12 cellular contexts compared by ENCODE assay signal in the genomic region with DNA sequence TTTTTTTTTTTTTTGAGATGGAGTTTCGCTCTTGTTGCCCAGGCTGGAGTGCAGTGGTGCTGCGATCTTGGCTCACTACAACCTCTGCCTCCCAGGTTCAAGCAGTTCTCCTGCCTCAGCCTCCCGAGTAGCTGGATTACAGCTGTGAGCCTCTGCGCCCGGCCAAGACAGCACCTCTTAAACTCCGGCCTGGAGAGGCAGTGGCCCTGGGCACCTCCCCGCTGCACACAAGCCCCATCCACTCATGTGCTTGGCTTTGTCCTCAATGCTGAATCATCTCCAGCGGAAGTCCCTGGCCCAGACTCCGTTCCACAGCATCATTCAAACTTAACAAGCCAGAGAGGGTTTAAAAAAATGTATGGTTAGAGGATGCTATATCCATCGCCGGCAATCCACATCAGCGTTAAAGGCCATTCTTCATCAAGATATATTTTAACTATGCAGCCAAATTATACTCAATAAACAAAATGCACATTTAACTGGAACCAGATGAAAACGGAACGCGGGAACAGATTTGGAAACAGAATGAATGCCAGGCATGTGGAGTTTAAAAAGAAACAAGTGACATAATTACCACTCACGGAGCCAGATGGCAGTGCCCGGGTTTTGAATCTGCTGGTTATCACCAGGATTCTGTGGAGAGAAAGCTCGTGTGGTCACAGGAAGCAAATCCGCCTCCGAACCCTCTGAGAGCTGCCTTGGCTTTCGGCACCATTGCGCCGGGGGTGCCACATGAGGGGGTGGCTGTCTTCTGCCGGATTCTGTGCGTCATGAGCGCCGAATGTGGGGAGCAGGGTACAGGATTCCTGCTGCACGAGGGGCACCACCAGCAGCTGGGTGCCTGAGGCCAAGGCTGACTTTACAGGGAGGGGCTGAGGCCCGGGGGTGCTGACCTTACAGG. TPM values are rescaled to one million over a fixed set of nuclear protein-coding genes. Genes with fewer than 3 reads are reported as not detected.
DNase-seq lines count a peak whose midpoint lies in the region; ATAC-seq, FAIRE-seq and TF ChIP-seq lines count a peak whose summit lies in the region.
"Had no signal": no experiment of that assay in that cellular context is flagged by ENCODE, and none has a peak within 500 bp of the region (broad histone marks: within the 10 kb centered on the region; RNA-seq: fewer than 3 reads in every experiment).

No MANE protein-coding gene starts in this region.

- no peak for ATAC-seq in T-helper 17 cell
- no peak for ATAC-seq in HG03025 (IDR thresholded peaks at IDR 0.05; ENCODE audit: low FRiP score, unreplicated experiment)
- ATAC-seq in left colon = no peak

- no peak overlapping the region for H3K27ac ChIP-seq in effector memory CD4-positive, alpha-beta T cell (ENCODE audit: insufficient read depth, low read length, poor library complexity, severe bottlenecking)
- H3K27ac ChIP-seq: upper lobe of left lung had no signal

- no peaks in the 10 kb centered on the region for H3K4me1 Mint-ChIP-seq in endothelial cell (ENCODE audit: unreplicated experiment)
- no peaks in the 10 kb centered on the region for H3K4me1 Mint-ChIP-seq in T-helper 17 cell

- H3K9me3 ChIP-seq in effector memory CD4-positive, alpha-beta T cell (ENCODE audit: control insufficient read depth, low read length) = no peaks in the 10 kb centered on the region
- no peaks in the 10 kb centered on the region for H3K9me3 ChIP-seq in T-helper 17 cell (ENCODE audit: control insufficient read depth, low read length, poor library complexity, severe bottlenecking)
- H3K9me3 ChIP-seq: upper lobe of left lung had no signal

- H3K27ac Mint-ChIP-seq in endothelial cell (ENCODE audit: unreplicated experiment) (peak overlapping the region; percentile 48), T-helper 17 cell (no peak overlapping the region)

- H3K9me3 Mint-ChIP-seq in endothelial cell (ENCODE audit: unreplicated experiment) = no peaks in the 10 kb centered on the region

- peaks cover 3% of the 10 kb centered on the region for H3K27me3 Mint-ChIP-seq in endothelial cell (ENCODE audit: unreplicated experiment)
- H3K27me3 Mint-ChIP-seq in T-helper 17 cell = peaks cover 9% of the 10 kb centered on the region

- TF ChIP-seq CTCF in endothelial cell (IDR thresholded peaks at IDR 0.05; ENCODE audit: unreplicated experiment) = no peak

- intact Hi-C loops in left colon (cut with DNase I, micrococcal nuclease) = no loop called here

- H3K36me3 ChIP-seq in effector memory CD4-positive, alpha-beta T cell (ENCODE audit: control insufficient read depth, insufficient read depth, low read length) = no peaks in the 10 kb centered on the region
- H3K36me3 ChIP-seq: upper lobe of left lung had no signal

- H3K4me3 ChIP-seq in effector memory CD4-positive, alpha-beta T cell (ENCODE audit: insufficient read depth, low read depth, low read length, poor library complexity, severe bottlenecking) = no peak overlapping the region
- H3K4me3 ChIP-seq: lung, upper lobe of left lung had no signal

- no peak for FAIRE-seq in RCC 7860 (lab: Jason Lieb, UNC)

- H3K4me3 Mint-ChIP-seq in endothelial cell (ENCODE audit: unreplicated experiment) (no peak overlapping the region), T-helper 17 cell (no peak overlapping the region)

- DNase-seq in DMS79 (lab: John Stamatoyannopoulos, UW) (peak; percentile 64), RCC 7860 (ENCODE audit: low spot score) (peak; percentile 7), endothelial cell (ENCODE audit: low spot score) (no peak), non-pigmented ciliary epithelial cell (ENCODE audit: low read depth) (peak; percentile 48), T-helper 17 cell (no peak), left colon (no peak)
- DNase-seq in effector memory CD4-positive, alpha-beta T cell = no peak
- DNase-seq: NCI-H1105, SIG-M5, upper lobe of left lung had no signal

- H3K36me3 Mint-ChIP-seq in endothelial cell (ENCODE audit: low read depth, unreplicated experiment) (no peaks in the 10 kb centered on the region), T-helper 17 cell (ENCODE audit: low read depth) (no peaks in the 10 kb centered on the region)

- no peaks in the 10 kb centered on the region for H3K27me3 ChIP-seq in effector memory CD4-positive, alpha-beta T cell (replicated peaks; ENCODE audit: control insufficient read depth, insufficient read depth, low read length, poor library complexity, severe bottlenecking)
- H3K27me3 ChIP-seq: upper lobe of left lung had no signal

- H3K4me1 ChIP-seq in effector memory CD4-positive, alpha-beta T cell (ENCODE audit: control insufficient read depth, insufficient read depth, low read length, poor library complexity, severe bottlenecking) = no peaks in the 10 kb centered on the region

RNA-seq across cellular contexts. Expression of gene CFAP46, which starts 45.6 kb away (rescaled TPM):
- total RNA-seq in endothelial cell (ENCODE audit: unreplicated experiment) = 0.95 TPM
- total RNA-seq in T-helper 17 cell = not detected
- under 1 TPM in 1 of 2 donors, not detected in 1; 0.37 TPM for total RNA-seq in left colon

Comparison
In these comparisons a context has a peak if more than half of its experiments do, and no peak if none do; other contexts are left out.
1. DNase-seq: peak in DMS79 (single experiment), RCC 7860 (single experiment) and non-pigmented ciliary epithelial cell (single experiment); none in endothelial cell (single experiment), effector memory CD4-positive, alpha-beta T cell (0 of 3), T-helper 17 cell (0 of 3) and left colon (0 of 2).